ENCODE assay signal across 1 cellular context in genomic region chr1:157978547-157979403, GRCh38.
TF ChIP-seq lines count a peak whose summit lies in the region.

No MANE protein-coding gene starts in this region.

TF ChIP-seq in SK-N-SH, 30 proteins besides CTCF, POLR2A, EP300 and RAD21 (continued from another document):
- no peak for TF ChIP-seq REST (IDR thresholded peaks at IDR 0.05; ENCODE audit: low read depth, low read length)
- TF ChIP-seq MAX (IDR thresholded peaks at IDR 0.05; ENCODE audit: low read depth) = no peak
- TF ChIP-seq, protein P1, sequence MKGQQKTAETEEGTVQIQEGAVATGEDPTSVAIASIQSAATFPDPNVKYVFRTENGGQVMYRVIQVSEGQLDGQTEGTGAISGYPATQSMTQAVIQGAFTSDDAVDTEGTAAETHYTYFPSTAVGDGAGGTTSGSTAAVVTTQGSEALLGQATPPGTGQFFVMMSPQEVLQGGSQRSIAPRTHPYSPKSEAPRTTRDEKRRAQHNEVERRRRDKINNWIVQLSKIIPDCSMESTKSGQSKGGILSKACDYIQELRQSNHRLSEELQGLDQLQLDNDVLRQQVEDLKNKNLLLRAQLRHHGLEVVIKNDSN (IDR thresholded peaks at IDR 0.05; ENCODE audit: borderline replicate concordance, low read depth) = no peak
- TF ChIP-seq RCOR1 (IDR thresholded peaks at IDR 0.05; ENCODE audit: low read length) = no peak
- TF ChIP-seq RFX5 (IDR thresholded peaks at IDR 0.05; ENCODE audit: low read length) = no peak
- no peak for TF ChIP-seq FOSL2 (IDR thresholded peaks at IDR 0.05; ENCODE audit: borderline replicate concordance, low read depth)
